Comparison of ENCODE assay signal across 8 cellular contexts in the genomic region with DNA sequence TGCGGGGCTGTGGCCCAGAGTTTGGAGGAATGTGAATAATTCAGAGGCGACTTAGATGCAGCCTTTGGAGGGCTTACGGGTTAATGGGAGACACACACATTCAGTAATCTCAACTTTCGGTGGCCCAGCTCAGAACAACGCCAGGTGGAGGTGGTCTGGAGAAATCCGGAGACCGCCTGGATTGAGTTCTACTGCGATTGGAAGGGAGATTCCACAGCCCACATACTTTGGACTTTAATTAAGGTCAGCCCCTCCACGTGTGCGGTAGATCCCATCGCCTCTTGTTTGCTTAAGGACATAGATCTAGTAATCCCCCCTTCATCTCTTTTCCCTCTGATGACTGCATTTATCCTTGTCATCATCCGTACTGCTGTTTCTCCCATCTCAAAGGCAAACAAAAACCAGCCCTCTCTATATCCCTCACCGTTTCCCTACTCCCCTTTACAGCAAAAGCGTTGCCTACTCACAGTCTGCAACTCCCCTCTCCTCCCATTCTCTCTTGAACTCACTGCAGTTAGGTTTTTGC. TPM values are rescaled to one million over a fixed set of nuclear protein-coding genes. Genes with fewer than 3 reads are reported as not detected.
DNase-seq lines count a peak whose midpoint lies in the region; ATAC-seq, FAIRE-seq and TF ChIP-seq lines count a peak whose summit lies in the region.

No MANE protein-coding gene starts in this region.

- peak overlapping the region; percentile 99 for H3K27ac Mint-ChIP-seq in activated T-helper 1 cell treated with anti-CD3 and anti-CD28 coated beads, Interleukin-12 subunit alpha, Interleukin-12 subunit beta, Interleukin-2, Interleukin-4 antibody, amounts not matched to agents 30 ng/mL and 10 ng/mL and 1 ng/mL, durations not matched to agents 14 hours and 24 hours and 36 hours
- peak overlapping the region; percentile 82 for H3K27ac Mint-ChIP-seq in stimulated activated memory B cell treated with anti-CD40 and anti-IgM and Interleukin-4, amounts not matched to agents 10 μg/mL and 1 μg/mL and 100 μg/mL, for 72 hours

- peaks cover 9% of the 10 kb centered on the region for H3K27me3 Mint-ChIP-seq in activated T-helper 1 cell treated with anti-CD3 and anti-CD28 coated beads, Interleukin-12 subunit alpha, Interleukin-12 subunit beta, Interleukin-2, Interleukin-4 antibody, amounts not matched to agents 30 ng/mL and 10 ng/mL and 1 ng/mL, durations not matched to agents 14 hours and 24 hours and 36 hours (ENCODE audit: insufficient read depth)
- H3K27me3 Mint-ChIP-seq in stimulated activated memory B cell treated with anti-CD40 and anti-IgM and Interleukin-4, amounts not matched to agents 10 μg/mL and 1 μg/mL and 100 μg/mL, for 72 hours = no peaks in the 10 kb centered on the region

- peaks cover 16% of the 10 kb centered on the region for H3K4me1 Mint-ChIP-seq in activated T-helper 1 cell treated with anti-CD3 and anti-CD28 coated beads, Interleukin-12 subunit alpha, Interleukin-12 subunit beta, Interleukin-2, Interleukin-4 antibody, amounts not matched to agents 30 ng/mL and 10 ng/mL and 1 ng/mL, durations not matched to agents 14 hours and 24 hours and 36 hours (ENCODE audit: low read depth)
- H3K4me1 Mint-ChIP-seq in stimulated activated memory B cell treated with anti-CD40 and anti-IgM and Interleukin-4, amounts not matched to agents 10 μg/mL and 1 μg/mL and 100 μg/mL, for 72 hours = peaks cover 19% of the 10 kb centered on the region

- H3K36me3 Mint-ChIP-seq in activated T-helper 1 cell treated with anti-CD3 and anti-CD28 coated beads, Interleukin-12 subunit alpha, Interleukin-12 subunit beta, Interleukin-2, Interleukin-4 antibody, amounts not matched to agents 30 ng/mL and 10 ng/mL and 1 ng/mL, durations not matched to agents 14 hours and 24 hours and 36 hours (ENCODE audit: low read depth) = peaks cover 8% of the 10 kb centered on the region
- no peaks in the 10 kb centered on the region for H3K36me3 Mint-ChIP-seq in stimulated activated memory B cell treated with anti-CD40 and anti-IgM and Interleukin-4, amounts not matched to agents 10 μg/mL and 1 μg/mL and 100 μg/mL, for 72 hours

- H3K4me1 ChIP-seq in iPS-15b (ENCODE audit: control insufficient read depth, insufficient read depth, low read length) = no peaks in the 10 kb centered on the region

- peak overlapping the region; percentile 97 for H3K4me3 Mint-ChIP-seq in activated T-helper 1 cell treated with anti-CD3 and anti-CD28 coated beads, Interleukin-12 subunit alpha, Interleukin-12 subunit beta, Interleukin-2, Interleukin-4 antibody, amounts not matched to agents 30 ng/mL and 10 ng/mL and 1 ng/mL, durations not matched to agents 14 hours and 24 hours and 36 hours
- peak overlapping the region; percentile 97 for H3K4me3 Mint-ChIP-seq in stimulated activated memory B cell treated with anti-CD40 and anti-IgM and Interleukin-4, amounts not matched to agents 10 μg/mL and 1 μg/mL and 100 μg/mL, for 72 hours

- intact Hi-C loops in activated T-helper 1 cell treated with anti-CD3 and anti-CD28 coated beads, Interleukin-12 subunit alpha, Interleukin-12 subunit beta, Interleukin-2, Interleukin-4 antibody, amounts not matched to agents 30 ng/mL and 10 ng/mL and 1 ng/mL, durations not matched to agents 14 hours and 24 hours and 36 hours (cut with micrococcal nuclease) = loop anchor here (1.0 to 2.0 kb wide), 12 partner anchors 44 to 750 kb away; a partner anchor contains a TSS

- no peak for FAIRE-seq in GM12891 (lab: Jason Lieb, UNC)

- no peaks in the 10 kb centered on the region for H3K27me3 ChIP-seq in iPS-15b (ENCODE audit: control insufficient read depth, insufficient read depth, low read length)

- TF ChIP-seq POLR2A in GM12891 (IDR thresholded peaks at IDR 0.05; ENCODE audit: low read depth, low read length) = no peak

- H3K4me3 ChIP-seq in iPS-15b (ENCODE audit: low read depth, low read length) = peak overlapping the region; percentile 100

- no peaks in the 10 kb centered on the region for H3K9me3 ChIP-seq in iPS-15b (ENCODE audit: control insufficient read depth, insufficient read depth, low read length)

- peak; percentile 8 for ATAC-seq in HG03139 (IDR thresholded peaks at IDR 0.05; ENCODE audit: unreplicated experiment)
- ATAC-seq in stimulated activated memory B cell treated with anti-CD40 and anti-IgM and Interleukin-4, amounts not matched to agents 10 μg/mL and 1 μg/mL and 100 μg/mL, for 72 hours = no peak

- DNase-seq in DMS 273 treated with DMSO at 0.1 percent for 48 hours (lab: John Stamatoyannopoulos, UW) (peak; percentile 14), NCI-H1048 (lab: John Stamatoyannopoulos, UW) (no peak), GM12891 (ENCODE audit: insufficient read length, low spot score) (no peak), NCI-H2107 treated with DMSO at 0.1 percent for 48 hours (lab: John Stamatoyannopoulos, UW; ENCODE audit: unreplicated experiment) (no peak)
- DNase-seq in activated T-helper 1 cell treated with anti-CD3 and anti-CD28 coated beads, Interleukin-12 subunit alpha, Interleukin-12 subunit beta, Interleukin-2, Interleukin-4 antibody, amounts not matched to agents 30 ng/mL and 10 ng/mL and 1 ng/mL, durations not matched to agents 14 hours and 24 hours and 36 hours (ENCODE audit: low spot score) = no peak

- H3K9ac ChIP-seq in iPS-15b (ENCODE audit: low read depth, low read length) = peak overlapping the region; percentile 97

- peaks cover 5% of the 10 kb centered on the region for H3K36me3 ChIP-seq in iPS-15b (ENCODE audit: control insufficient read depth, insufficient read depth, low read length)

- no peaks in the 10 kb centered on the region for H3K9me3 Mint-ChIP-seq in activated T-helper 1 cell treated with anti-CD3 and anti-CD28 coated beads, Interleukin-12 subunit alpha, Interleukin-12 subunit beta, Interleukin-2, Interleukin-4 antibody, amounts not matched to agents 30 ng/mL and 10 ng/mL and 1 ng/mL, durations not matched to agents 14 hours and 24 hours and 36 hours
- H3K9me3 Mint-ChIP-seq in stimulated activated memory B cell treated with anti-CD40 and anti-IgM and Interleukin-4, amounts not matched to agents 10 μg/mL and 1 μg/mL and 100 μg/mL, for 72 hours = no peaks in the 10 kb centered on the region

TF ChIP-seq in GM12891, 5 proteins besides CTCF, POLR2A, EP300 and RAD21:
- TF ChIP-seq SPI1 (IDR thresholded peaks at IDR 0.05; ENCODE audit: low read depth, low read length) = no peak
- no peak for TF ChIP-seq POLR2AphosphoS5 (IDR thresholded peaks at IDR 0.05; ENCODE audit: low read depth, low read length)
- TF ChIP-seq TAF1 (IDR thresholded peaks at IDR 0.05; ENCODE audit: low read depth, low read length) = no peak
- TF ChIP-seq PAX5 (IDR thresholded peaks at IDR 0.05; ENCODE audit: insufficient read depth, low read length, severe bottlenecking) = no peak
- TF ChIP-seq POU2F2 (IDR thresholded peaks at IDR 0.05; ENCODE audit: low read depth, low read length) = no peak

RNA-seq across cellular contexts. Expression of a gene that starts 0.7 kb away (rescaled TPM):
- total RNA-seq in activated T-helper 1 cell treated with anti-CD3 and anti-CD28 coated beads, Interleukin-12 subunit alpha, Interleukin-12 subunit beta, Interleukin-2, Interleukin-4 antibody, amounts not matched to agents 30 ng/mL and 10 ng/mL and 1 ng/mL, durations not matched to agents 14 hours and 24 hours and 36 hours = 48.8 and 50.3 TPM in 2 replicates
- 14.9 TPM for polyA plus RNA-seq in GM12891 (2012; ENCODE audit: low read depth, missing spikeins)

RNA-seq across cellular contexts. Expression of a gene that starts 32.6 kb away (rescaled TPM):
- total RNA-seq in activated T-helper 1 cell treated with anti-CD3 and anti-CD28 coated beads, Interleukin-12 subunit alpha, Interleukin-12 subunit beta, Interleukin-2, Interleukin-4 antibody, amounts not matched to agents 30 ng/mL and 10 ng/mL and 1 ng/mL, durations not matched to agents 14 hours and 24 hours and 36 hours = 0.51 and 1.3 TPM in 2 replicates
- polyA plus RNA-seq in GM12891 (2012; ENCODE audit: low read depth, missing spikeins) = 0.77 TPM

RNA-seq across cellular contexts. Expression of a gene that starts 32.7 kb away (rescaled TPM):
- total RNA-seq in activated T-helper 1 cell treated with anti-CD3 and anti-CD28 coated beads, Interleukin-12 subunit alpha, Interleukin-12 subunit beta, Interleukin-2, Interleukin-4 antibody, amounts not matched to agents 30 ng/mL and 10 ng/mL and 1 ng/mL, durations not matched to agents 14 hours and 24 hours and 36 hours = 4.0 TPM in 2 replicates
- polyA plus RNA-seq in GM12891 (2012; ENCODE audit: low read depth, missing spikeins) = 2.1 TPM

RNA-seq across cellular contexts. Expression of a gene that starts 58.9 kb away (rescaled TPM):
- 31.6 and 31.8 TPM in 2 replicates for total RNA-seq in activated T-helper 1 cell treated with anti-CD3 and anti-CD28 coated beads, Interleukin-12 subunit alpha, Interleukin-12 subunit beta, Interleukin-2, Interleukin-4 antibody, amounts not matched to agents 30 ng/mL and 10 ng/mL and 1 ng/mL, durations not matched to agents 14 hours and 24 hours and 36 hours
- 159 TPM for polyA plus RNA-seq in GM12891 (2012; ENCODE audit: low read depth, missing spikeins)
